In genomic region chr19:5893296-5893903, GRCh38 we compare ENCODE assay signal across 21 cellular contexts. TPM values are rescaled to one million over a fixed set of nuclear protein-coding genes. Genes with fewer than 3 reads are reported as not detected.
"Had no signal": no experiment of that assay in that cellular context is flagged by ENCODE, and none has a peak within 500 bp of the region (broad histone marks: within the 10 kb centered on the region; RNA-seq: fewer than 3 reads in every experiment).

No MANE protein-coding gene starts in this region.

- H3K4me1 Mint-ChIP-seq: activated CD4-positive, alpha-beta memory T cell treated with anti-CD3 and anti-CD28 coated beads, Interleukin-2, amount 10 ng/mL, durations not matched to agents 7 days and 5 days; activated CD8-positive, alpha-beta memory T cell treated with anti-CD3 and anti-CD28 coated beads, Interleukin-2, amount 10 ng/mL, durations not matched to agents 7 days and 5 days had no signal

- H3K27ac Mint-ChIP-seq: activated CD4-positive, alpha-beta memory T cell treated with anti-CD3 and anti-CD28 coated beads, Interleukin-2, amount 10 ng/mL, durations not matched to agents 7 days and 5 days; activated CD8-positive, alpha-beta memory T cell treated with anti-CD3 and anti-CD28 coated beads, Interleukin-2, amount 10 ng/mL, durations not matched to agents 7 days and 5 days; activated naive CD4-positive, alpha-beta T cell treated with anti-CD3 and anti-CD28 coated beads for 36 hours; activated T-helper 2 cell treated with anti-CD3 and anti-CD28 coated beads, Interferon-gamma antibody, Interleukin-2, Interleukin-4, amounts not matched to agents 10 μg/mL and 5 μg/mL and 100 μg/mL, durations not matched to agents 14 hours and 24 hours and 36 hours; memory B cell; stimulated activated naive CD8-positive, alpha-beta T cell treated with anti-CD3 and anti-CD28 coated beads, Interleukin-15, amount 100 ng/mL, for 72 hours had no signal

- H3K4me1 ChIP-seq: prostate gland had no signal

- H3K9me3 ChIP-seq: left lung, prostate gland, suprapubic skin, upper lobe of left lung had no signal

- H3K9me3 Mint-ChIP-seq: activated CD4-positive, alpha-beta memory T cell treated with anti-CD3 and anti-CD28 coated beads, Interleukin-2, amount 10 ng/mL, durations not matched to agents 7 days and 5 days; activated naive CD4-positive, alpha-beta T cell treated with anti-CD3 and anti-CD28 coated beads for 36 hours; activated T-helper 2 cell treated with anti-CD3 and anti-CD28 coated beads, Interferon-gamma antibody, Interleukin-2, Interleukin-4, amounts not matched to agents 10 μg/mL and 5 μg/mL and 100 μg/mL, durations not matched to agents 14 hours and 24 hours and 36 hours; memory B cell; stimulated activated naive CD8-positive, alpha-beta T cell treated with anti-CD3 and anti-CD28 coated beads, Interleukin-15, amount 100 ng/mL, for 72 hours had no signal

- H3K4me3 ChIP-seq: left lung, prostate gland, suprapubic skin, upper lobe of left lung had no signal

- H3K27me3 ChIP-seq: brain microvascular endothelial cell had no signal

- H3K36me3 Mint-ChIP-seq: activated CD8-positive, alpha-beta memory T cell treated with anti-CD3 and anti-CD28 coated beads, Interleukin-2, amount 10 ng/mL, durations not matched to agents 7 days and 5 days had no signal

- H3K27ac ChIP-seq: brain microvascular endothelial cell, left lung, suprapubic skin, upper lobe of left lung had no signal

- H3K27me3 Mint-ChIP-seq: activated CD4-positive, alpha-beta memory T cell treated with anti-CD3 and anti-CD28 coated beads, Interleukin-2, amount 10 ng/mL, durations not matched to agents 7 days and 5 days had no signal

- H3K36me3 ChIP-seq: prostate gland had no signal

- DNase-seq: activated CD4-positive, alpha-beta memory T cell treated with anti-CD3 and anti-CD28 coated beads, Interleukin-2, amount 10 ng/mL, durations not matched to agents 7 days and 5 days; activated CD4-positive, CD25-positive, alpha-beta regulatory T cell; activated CD8-positive, alpha-beta memory T cell treated with anti-CD3 and anti-CD28 coated beads, Interleukin-2, amount 10 ng/mL, durations not matched to agents 7 days and 5 days; brain microvascular endothelial cell; cerebellar nuclear complex; cortex of kidney; kidney; left lung; stimulated activated CD4-positive, alpha-beta T cell treated with anti-CD3 and anti-CD28 coated beads, Interleukin-2, amount 100 ng/mL, for 48 hours; stimulated activated naive CD8-positive, alpha-beta T cell treated with anti-CD3 and anti-CD28 coated beads, Interleukin-15, amount 100 ng/mL, for 72 hours had no signal

- H3K4me3 Mint-ChIP-seq: activated CD4-positive, alpha-beta memory T cell treated with anti-CD3 and anti-CD28 coated beads, Interleukin-2, amount 10 ng/mL, durations not matched to agents 7 days and 5 days; activated CD8-positive, alpha-beta memory T cell treated with anti-CD3 and anti-CD28 coated beads, Interleukin-2, amount 10 ng/mL, durations not matched to agents 7 days and 5 days; activated naive CD4-positive, alpha-beta T cell treated with anti-CD3 and anti-CD28 coated beads for 36 hours; memory B cell; stimulated activated naive CD8-positive, alpha-beta T cell treated with anti-CD3 and anti-CD28 coated beads, Interleukin-15, amount 100 ng/mL, for 72 hours had no signal

RNA-seq across cellular contexts. Expression of gene FUT5, which starts 23.1 kb away (rescaled TPM):
- total RNA-seq: activated CD8-positive, alpha-beta memory T cell treated with anti-CD3 and anti-CD28 coated beads, Interleukin-2, amount 10 ng/mL, durations not matched to agents 7 days and 5 days; activated T-helper 2 cell treated with anti-CD3 and anti-CD28 coated beads, Interferon-gamma antibody, Interleukin-2, Interleukin-4, amounts not matched to agents 10 μg/mL and 5 μg/mL and 100 μg/mL, durations not matched to agents 14 hours and 24 hours and 36 hours; frontal cortex; left lung; osteocyte; prostate gland; T-helper 2 cell treated with Interferon-gamma antibody and Interleukin-4, amounts not matched to agents 100 ng/mL and 5 ng/mL, for 36 hours; upper lobe of left lung had no signal
- polyA plus RNA-seq: neural cell, small intestine had no signal

RNA-seq across cellular contexts. Expression of gene FUT3, which starts 42.2 kb away (rescaled TPM):
- total RNA-seq: activated CD4-positive, alpha-beta memory T cell treated with anti-CD3 and anti-CD28 coated beads, Interleukin-2, amount 10 ng/mL, durations not matched to agents 7 days and 5 days; activated CD8-positive, alpha-beta memory T cell treated with anti-CD3 and anti-CD28 coated beads, Interleukin-2, amount 10 ng/mL, durations not matched to agents 7 days and 5 days; activated naive CD4-positive, alpha-beta T cell treated with anti-CD3 and anti-CD28 coated beads for 36 hours; activated T-helper 2 cell treated with anti-CD3 and anti-CD28 coated beads, Interferon-gamma antibody, Interleukin-2, Interleukin-4, amounts not matched to agents 10 μg/mL and 5 μg/mL and 100 μg/mL, durations not matched to agents 14 hours and 24 hours and 36 hours; frontal cortex; osteocyte; T-helper 2 cell treated with Interferon-gamma antibody and Interleukin-4, amounts not matched to agents 100 ng/mL and 5 ng/mL, for 36 hours had no signal
